Comparison of ENCODE assay signal across 33 cellular contexts in the genomic region with DNA sequence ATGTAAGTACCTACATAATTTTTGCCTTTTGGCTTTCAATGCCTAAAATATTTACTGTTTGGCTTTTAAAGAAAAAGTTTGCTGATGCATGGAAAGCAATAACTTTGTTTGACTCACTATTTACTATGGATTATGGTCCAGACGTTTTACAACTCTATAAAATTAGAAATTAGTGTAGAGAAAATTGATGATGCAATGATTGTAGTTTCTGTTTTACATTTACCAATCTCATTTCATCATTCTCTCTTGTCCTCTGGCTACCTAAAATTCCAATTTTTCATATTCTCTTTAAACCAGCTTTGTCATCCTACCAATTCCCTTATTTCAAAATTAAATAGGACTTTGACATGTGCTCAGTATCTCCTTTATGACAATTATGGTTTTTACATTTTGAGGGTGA.
"Had no signal": no experiment of that assay in that cellular context is flagged by ENCODE, and none has a peak within 500 bp of the region (broad histone marks: within the 10 kb centered on the region; RNA-seq: fewer than 3 reads in every experiment).

No MANE protein-coding gene starts in this region.

- DNase-seq: activated B cell treated with CpG ODN at 0.5 μM for 24 hours; activated CD4-positive, alpha-beta T cell treated with anti-CD3 and anti-CD28 coated beads for 48 hours; activated CD4-positive, alpha-beta T cell treated with anti-CD3 and anti-CD28 coated beads, Interleukin-2, amount 50 U/mL, for 1 hour; activated CD4-positive, alpha-beta T cell treated with anti-CD3 and anti-CD28 coated beads, Interleukin-2, amount 50 U/mL, for 48 hours; activated CD8-positive, alpha-beta memory T cell treated with anti-CD3 and anti-CD28 coated beads for 24 hours; activated CD8-positive, alpha-beta T cell treated with anti-CD3 and anti-CD28 coated beads for 36 hours; activated effector memory CD4-positive, alpha-beta T cell treated with Interleukin-2 at 50 U/mL for 16 hours; activated gamma-delta T cell treated with Interleukin-2 at 50 U/mL for 16 hours; activated naive CD4-positive, alpha-beta T cell treated with anti-CD3 and anti-CD28 coated beads, Interleukin-2, amount 50 U/mL, for 16 hours; activated naive CD4-positive, alpha-beta T cell treated with Interleukin-2 at 50 U/mL for 16 hours; activated T-cell treated with anti-CD3 and anti-CD28 coated beads, Interleukin-2, amount 50 U/mL, for 4 hours; amniotic stem cell; anterior cingulate cortex; brain microvascular endothelial cell; caudate nucleus; cortex of kidney; dermis blood vessel endothelial cell; effector CD4-positive, alpha-beta T cell; effector memory CD8-positive, alpha-beta T cell; erythroblast; foreskin keratinocyte; gastrocnemius medialis; glutamatergic neuron; heart left ventricle; T-helper 17 cell; T1000; WERI-Rb-1 had no signal

- FAIRE-seq: astrocyte, bronchial epithelial cell, colon had no signal

- H3K9me3 ChIP-seq: esophagus muscularis mucosa, gastrocnemius medialis, heart left ventricle had no signal

- H3K4me1 ChIP-seq: esophagus muscularis mucosa, foreskin keratinocyte, gastrocnemius medialis had no signal

- H3K36me3 ChIP-seq: brain microvascular endothelial cell, esophagus muscularis mucosa, gastrocnemius medialis, heart left ventricle, WERI-Rb-1 had no signal

- H3K27ac ChIP-seq: brain microvascular endothelial cell, esophagus muscularis mucosa, foreskin keratinocyte, gastrocnemius medialis, heart left ventricle, WERI-Rb-1 had no signal

- H3K4me3 ChIP-seq: esophagus muscularis mucosa, gastrocnemius medialis, heart left ventricle had no signal

- H3K27me3 ChIP-seq: brain microvascular endothelial cell, esophagus muscularis mucosa, gastrocnemius medialis, heart left ventricle had no signal

- ATAC-seq: activated CD4-positive, CD25-positive, alpha-beta regulatory T cell treated with anti-CD3 and anti-CD28 coated beads, Interleukin-2, amount 50 U/mL, for 24 hours; activated CD8-positive, alpha-beta T cell treated with anti-CD3 and anti-CD28 coated beads for 36 hours; activated T-cell treated with anti-CD3 and anti-CD28 coated beads, Interleukin-2, amount 50 U/mL, for 4 hours; activated T-helper 17 cell treated with anti-CD3 and anti-CD28 coated beads, Interleukin-2, amount 50 U/mL, for 72 hours; effector memory CD8-positive, alpha-beta T cell; foreskin keratinocyte; gastrocnemius medialis; T-helper 17 cell had no signal
